Comparison of ENCODE assay signal across 2 cellular contexts in genomic region chr4:173169178-173169427, GRCh38.
TF ChIP-seq lines count a peak whose summit lies in the region.

No MANE protein-coding gene starts in this region.

TF ChIP-seq in HEK293, 187 proteins besides CTCF, POLR2A, EP300 and RAD21 (continued from another document):
- TF ChIP-seq GLIS2 (tag by site-specific recombination; IDR thresholded peaks at IDR 0.05), result 0 out of 2 replicates have a peak, but pooled peaks have one; percentile 19
- no peak for TF ChIP-seq PRDM6 (tag by site-specific recombination; IDR thresholded peaks at IDR 0.05)
- TF ChIP-seq ZNF549 (tag by site-specific recombination; IDR thresholded peaks at IDR 0.05), result no peak
- no peak for TF ChIP-seq ZNF843 (tag by site-specific recombination; IDR thresholded peaks at IDR 0.05)

TF ChIP-seq in GM12878, 131 proteins besides CTCF, POLR2A, EP300 and RAD21:
- TF ChIP-seq NR2F1 (conservative IDR thresholded peaks at IDR 0.05) (0 out of 2 replicates have a peak, but pooled peaks have one; percentile 14), POLR2AphosphoS5 (IDR thresholded peaks at IDR 0.05; ENCODE audit: low read length) (0 out of 2 replicates have a peak, but pooled peaks have one; percentile 18), PML (IDR thresholded peaks at IDR 0.05; ENCODE audit: low read length) (no peak), NFYA (IDR thresholded peaks at IDR 0.05; ENCODE audit: borderline replicate concordance, low read depth, low read length) (no peak), NR2C1 (IDR thresholded peaks at IDR 0.05) (no peak), TCF12 (IDR thresholded peaks at IDR 0.05; ENCODE audit: low read depth, low read length) (no peak), BHLHE40 (IDR thresholded peaks at IDR 0.05; ENCODE audit: borderline replicate concordance in 1 of 2, low read depth in 2 of 2, low read length in 1 of 2) (peak in 1 of 2 experiments; percentile 52; a peak in 1 of 4 replicates), BACH1 (IDR thresholded peaks at IDR 0.05; ENCODE audit: borderline replicate concordance) (no peak; the same call in 1 of the 2 replicates), EGR1 (IDR thresholded peaks at IDR 0.05; ENCODE audit: borderline replicate concordance in 1 of 2, low read depth in 2 of 2, low read length in 2 of 2) (0 out of 3 replicates have a peak, but pooled peaks of 1 of the 2 experiments have one; percentile 44), RFX5 (IDR thresholded peaks at IDR 0.05; ENCODE audit: low read depth, low read length) (no peak), NBN (IDR thresholded peaks at IDR 0.05) (no peak), ATF2 (IDR thresholded peaks at IDR 0.05; ENCODE audit: low read length) (no peak), JUNB (IDR thresholded peaks at IDR 0.05) (no peak), SPI1 (IDR thresholded peaks at IDR 0.05; ENCODE audit: borderline replicate concordance, insufficient read depth, low read depth, low read length) (no peak), SIN3A (IDR thresholded peaks at IDR 0.05; ENCODE audit: low read depth, low read length) (no peak), HDAC6 (IDR thresholded peaks at IDR 0.05; ENCODE audit: unreplicated experiment) (no peak), GATAD2B (conservative IDR thresholded peaks at IDR 0.05; ENCODE audit: low read depth) (peak; percentile 50; the same call in 1 of the 2 replicates), ZZZ3 (IDR thresholded peaks at IDR 0.05; ENCODE audit: control insufficient read depth, insufficient read length, low read depth) (no peak), RELA (IDR thresholded peaks at IDR 0.05; ENCODE audit: borderline replicate concordance, partially characterized antibody) (no peak)
TF ChIP-seq in GM12878: peak in this region for 5.
